Comparison of ENCODE assay signal across 11 cellular contexts in the genomic region with DNA sequence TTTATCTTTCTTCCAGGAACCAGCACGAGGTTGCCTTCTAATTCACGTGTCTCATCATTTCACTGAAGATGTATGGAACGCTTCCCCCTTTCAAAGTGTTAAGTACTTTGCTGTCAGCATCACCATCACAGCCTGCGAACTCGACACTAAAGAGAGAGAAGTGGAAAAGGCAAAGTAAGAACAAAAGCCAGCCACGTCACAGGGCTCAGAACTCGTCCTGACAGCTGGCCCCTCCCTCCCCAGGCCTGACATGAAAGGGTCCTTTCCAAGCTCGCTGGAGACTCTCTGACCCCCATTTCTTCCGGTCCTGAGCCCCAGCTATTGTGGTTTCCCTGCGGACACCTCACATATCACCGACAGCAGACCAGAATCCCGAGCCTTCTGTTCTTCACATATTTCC.
"Had no signal": no experiment of that assay in that cellular context is flagged by ENCODE, and none has a peak within 500 bp of the region (broad histone marks: within the 10 kb centered on the region; RNA-seq: fewer than 3 reads in every experiment).

No MANE protein-coding gene starts in this region.

- DNase-seq: GM23248, GOT3, H7, H9, HCEC 1CT, HFFc6 had no signal

- H3K4me3 ChIP-seq: GM23248, GM23338, HAP-1 had no signal

- H3K9ac ChIP-seq: GM23248 had no signal

- FAIRE-seq: H1, H54 had no signal

- H3K36me3 ChIP-seq: HAP-1 had no signal

- H3K4me1 ChIP-seq: HAP-1 had no signal

- H3K4me2 ChIP-seq: GM23338 had no signal

- H3K27ac ChIP-seq: GM23248 had no signal

- H3K9me3 ChIP-seq: HAP-1 had no signal

- ATAC-seq: GM23338, HCT116 had no signal

- H2AFZ ChIP-seq: GM23248 had no signal
